12 cellular contexts compared by ENCODE assay signal in the genomic region with DNA sequence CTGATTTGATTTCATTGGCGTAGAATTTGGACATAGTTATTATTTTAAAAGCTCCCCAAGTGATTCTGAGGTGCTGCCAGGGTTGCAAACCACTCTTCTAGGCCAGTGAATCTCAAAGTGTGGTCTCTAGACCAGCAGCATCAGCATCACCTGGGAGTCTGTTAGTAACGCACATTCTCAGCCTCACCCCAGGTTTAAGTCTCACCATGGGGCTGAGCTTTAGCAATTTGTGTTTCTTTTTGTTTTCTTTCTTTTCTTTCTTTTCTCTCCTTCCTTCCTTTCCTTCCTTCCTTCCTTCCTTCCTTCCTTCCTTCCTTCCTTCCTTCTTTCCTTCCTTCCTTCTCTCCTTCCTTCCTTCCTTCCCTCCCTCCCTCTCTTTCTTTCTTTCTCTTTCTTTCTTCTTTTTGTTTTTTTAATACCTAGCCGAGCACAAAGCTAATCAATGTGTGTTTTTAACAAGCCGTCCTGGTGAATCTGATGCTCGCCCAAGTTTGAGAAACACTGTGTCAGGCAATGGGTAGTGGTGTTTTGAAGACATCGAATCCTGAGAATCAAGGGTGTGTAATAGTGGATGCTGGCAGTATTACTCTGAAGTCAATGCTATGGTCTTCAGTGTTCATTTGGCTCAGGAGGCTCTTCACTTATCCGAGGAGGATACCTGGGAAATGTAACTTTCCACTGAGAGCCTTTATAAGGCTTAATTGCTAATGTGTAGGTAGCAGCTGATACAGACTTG.
DNase-seq lines count a peak whose midpoint lies in the region; ATAC-seq and TF ChIP-seq lines count a peak whose summit lies in the region.
"Had no signal": no experiment of that assay in that cellular context is flagged by ENCODE, and none has a peak within 500 bp of the region (broad histone marks: within the 10 kb centered on the region; RNA-seq: fewer than 3 reads in every experiment).

No MANE protein-coding gene starts in this region.

- no peak for TF ChIP-seq CTCF in Panc1 (IDR thresholded peaks at IDR 0.05)
- no peak for TF ChIP-seq CTCF in neutrophil (IDR thresholded peaks at IDR 0.05)
- TF ChIP-seq CTCF in transverse colon (IDR thresholded peaks at IDR 0.05) = no peak

- POLR2A ChIA-PET in Panc1 (lab: Charles Lee) = no interaction called here

- DNase-seq in Panc1 (ENCODE audit: low read depth, low spot score) (no peak), epithelial cell of prostate (ENCODE audit: low read depth, low spot score) (no peak), NCI-H446 (lab: John Stamatoyannopoulos, UW) (no peak), transverse colon (no peak)
- DNase-seq in activated T-cell treated with anti-CD3 and anti-CD28 coated beads, Interleukin-2, amount 50 U/mL, for 48 hours = no peak
- DNase-seq: activated naive CD8-positive, alpha-beta T cell treated with anti-CD3 and anti-CD28 coated beads, Interleukin-2, amount 50 U/mL, for 24 hours; activated T-cell treated with anti-CD3 and anti-CD28 coated beads for 4 hours; lower lobe of right lung; MM.1S had no signal

- ATAC-seq in Panc1 (no peak), HG03159 (IDR thresholded peaks at IDR 0.05; ENCODE audit: unreplicated experiment) (no peak)
- ATAC-seq: activated naive CD8-positive, alpha-beta T cell treated with anti-CD3 and anti-CD28 coated beads, Interleukin-2, amount 50 U/mL, for 24 hours had no signal

- no peak overlapping the region for H3K27ac ChIP-seq in BLaER1
- peak overlapping the region; percentile 18; the same call in 1 of the 2 replicates for H3K27ac ChIP-seq in Panc1 (ENCODE audit: low read length)
- peak overlapping the region; percentile 82 for H3K27ac ChIP-seq in epithelial cell of prostate
- H3K27ac ChIP-seq in neutrophil = peak overlapping the region; percentile 75
- peak overlapping the region in 1 of 4 donors; percentile 22 for H3K27ac ChIP-seq in transverse colon
- H3K27ac ChIP-seq: lower lobe of right lung had no signal

- no peak overlapping the region for H3K9ac ChIP-seq in BLaER1

- H3K36me3 ChIP-seq in BLaER1 (no peaks in the 10 kb centered on the region), Panc1 (ENCODE audit: control insufficient read depth, insufficient read depth, low read length) (no peaks in the 10 kb centered on the region), neutrophil (no peaks in the 10 kb centered on the region), transverse colon (no peaks in the 10 kb centered on the region)
- H3K36me3 ChIP-seq: lower lobe of right lung had no signal

- no peak for TF ChIP-seq POLR2A in transverse colon (IDR thresholded peaks at IDR 0.05)

- no peak overlapping the region for H3K4me3 ChIP-seq in BLaER1
- H3K4me3 ChIP-seq in Panc1 (ENCODE audit: low read depth in 2 of 2, low read length in 2 of 2) = peak overlapping the region in 1 of 2 experiments; percentile 32; a peak in 2 of 4 replicates
- no peak overlapping the region for H3K4me3 ChIP-seq in neutrophil (ENCODE audit: low read depth in 1 of 2, low read length in 1 of 2)
- H3K4me3 ChIP-seq in transverse colon = no peak overlapping the region
- H3K4me3 ChIP-seq: lower lobe of right lung had no signal

- H4K20me1 ChIP-seq in BLaER1 = no peaks in the 10 kb centered on the region

- peak overlapping the region; percentile 36; the same call in 1 of the 2 replicates for H3K4me2 ChIP-seq in BLaER1

- in situ Hi-C loops in Panc1 (cut with HindIII; ENCODE audit: low pct_unique_long_range_greater_than_20kb, low sequenced_read_pairs) (no loop called here), transverse colon (cut with MboI; ENCODE audit: low pct_ligation_motif_present in 1 of 4, low pct_unique_long_range_greater_than_20kb in 1 of 4, low sequenced_read_pairs in 3 of 4) (no loop called here)

- TF ChIP-seq EP300 in transverse colon (IDR thresholded peaks at IDR 0.05; ENCODE audit: low read depth) = no peak

- H3K27me3 ChIP-seq in BLaER1 (no peaks in the 10 kb centered on the region), Panc1 (ENCODE audit: control insufficient read depth, insufficient read depth, low read length) (no peaks in the 10 kb centered on the region), neutrophil (no peaks in the 10 kb centered on the region), transverse colon (no peaks in the 10 kb centered on the region)

- intact Hi-C loops in Panc1 (cut with micrococcal nuclease; ENCODE audit: unreplicated experiment) (no loop called here), transverse colon (cut with DNase I; ENCODE audit: low total_unique reads) (no loop called here)

- BruUV-seq in Panc1 (replicated peaks; lab: Mats Ljungman, UMichigan) = no TSS peak

- WGBS in transverse colon (ENCODE audit: low coverage in 1 of 2), 2 donors = 96% methylated on average over 4 to 7 of the region's 7 CpGs

- CTCF ChIA-PET in Panc1 (lab: Charles Lee) = no interaction called here

- H3K9me3 ChIP-seq in BLaER1 = no peaks in the 10 kb centered on the region
- H3K9me3 ChIP-seq in Panc1 (ENCODE audit: control insufficient read depth, insufficient read depth, low read depth, low read length) = no peaks in the 10 kb centered on the region
- no peaks in the 10 kb centered on the region for H3K9me3 ChIP-seq in neutrophil
- no peaks in the 10 kb centered on the region for H3K9me3 ChIP-seq in transverse colon
- H3K9me3 ChIP-seq: lower lobe of right lung had no signal

- H3K4me1 ChIP-seq in BLaER1 (peaks cover 15% of the 10 kb centered on the region; the same call in 1 of the 2 replicates), Panc1 (ENCODE audit: control insufficient read depth, insufficient read depth, low read length) (peaks cover 20% of the 10 kb centered on the region), neutrophil (ENCODE audit: control insufficient read depth in 1 of 2, insufficient read depth in 1 of 2, low read depth in 1 of 2, low read length in 1 of 2) (peaks cover 24 to 26% of the 10 kb centered on the region in 2 experiments), transverse colon (peaks cover 3 to 21% (median 11%) of the 10 kb centered on the region in 4 donors)
